In genomic region chr5:149417714-149418368, GRCh38 we compare ENCODE assay signal across 19 cellular contexts. TPM values are rescaled to one million over a fixed set of nuclear protein-coding genes. Genes with fewer than 3 reads are reported as not detected.
DNase-seq lines count a peak whose midpoint lies in the region; ATAC-seq, FAIRE-seq and TF ChIP-seq lines count a peak whose summit lies in the region.
"Had no signal": no experiment of that assay in that cellular context is flagged by ENCODE, and none has a peak within 500 bp of the region (broad histone marks: within the 10 kb centered on the region; RNA-seq: fewer than 3 reads in every experiment).

No MANE protein-coding gene starts in this region.

- H3K9ac ChIP-seq in trophoblast cell (ENCODE audit: low read length) = no peak overlapping the region

- peaks cover 32% of the 10 kb centered on the region for H3K79me1 ChIP-seq in trophoblast cell (ENCODE audit: low read length)

- no peak overlapping the region for H2AFZ ChIP-seq in trophoblast cell (ENCODE audit: insufficient read depth, low read length, poor library complexity)
- H2AFZ ChIP-seq: PC-9 had no signal

- peak overlapping the region; percentile 90 for H2AK5ac ChIP-seq in trophoblast cell (ENCODE audit: low read length)

- H3K27me3 ChIP-seq in heart right ventricle = no peaks in the 10 kb centered on the region
- H3K27me3 ChIP-seq in right cardiac atrium (ENCODE audit: control insufficient read depth, insufficient read depth) = no peaks in the 10 kb centered on the region
- H3K27me3 ChIP-seq in trophoblast cell (ENCODE audit: insufficient read depth, low read length) = no peaks in the 10 kb centered on the region

- H3K36me3 ChIP-seq in heart right ventricle (peaks cover 0 to 20% (median 0%) of the 10 kb centered on the region in 9 donors), trophoblast cell (ENCODE audit: control insufficient read depth in 1 of 2, insufficient read depth in 2 of 2, low read length in 2 of 2) (no peaks in the 10 kb centered on the region), urinary bladder (ENCODE audit: insufficient read depth) (peaks cover 1% of the 10 kb centered on the region)

- H3K23ac ChIP-seq in trophoblast cell (ENCODE audit: low read length) = no peak overlapping the region

- 68 to 69% methylated on average over 9 of the region's 9 CpGs for WGBS in heart right ventricle, 2 donors
- 69% methylated on average over 9 of the region's 9 CpGs for WGBS in right cardiac atrium
- no CpG with 5 or more reads among the region's 9 CpGs for WGBS in trophoblast cell (ENCODE audit: extremely low coverage, insufficient coverage, insufficient read length)
- 33% methylated on average over 9 of the region's 9 CpGs for WGBS in urinary bladder

- H3K4me3 ChIP-seq in heart right ventricle (peak overlapping the region in 4 of 10 donors; percentile 1 to 9 (median 4)), right cardiac atrium (ENCODE audit: low read length) (no peak overlapping the region), trophoblast cell (ENCODE audit: low read depth, low read length) (no peak overlapping the region), urinary bladder (ENCODE audit: low read depth, low read length) (no peak overlapping the region)
- H3K4me3 ChIP-seq: A549, PC-9 had no signal

- no peak overlapping the region for H3K4me2 ChIP-seq in trophoblast cell (ENCODE audit: low read length)
- H3K4me2 ChIP-seq: A549, PC-9 had no signal

- H3K14ac ChIP-seq in trophoblast cell (ENCODE audit: low read length) = peak overlapping the region; percentile 44

- peak overlapping the region; percentile 25 for H2BK5ac ChIP-seq in trophoblast cell (ENCODE audit: low read depth, low read length, poor library complexity)

- ATAC-seq in heart right ventricle (no peak), left cardiac atrium (no peak), right cardiac atrium (no peak), GM21576 (IDR thresholded peaks at IDR 0.05; ENCODE audit: unreplicated experiment) (no peak)
- ATAC-seq: A549 had no signal

- intact Hi-C loops in heart right ventricle (cut with DNase I) = no loop called here
- intact Hi-C loops in left cardiac atrium (cut with DNase I) = no loop called here
- intact Hi-C loops in right cardiac atrium (cut with DNase I) = no loop called here

- H3K27ac ChIP-seq in heart right ventricle (peak overlapping the region in 9 of 10 donors; percentile 71 to 99 (median 91)), right cardiac atrium (ENCODE audit: low read length) (peak overlapping the region; percentile 37), trophoblast cell (ENCODE audit: low read depth, low read length) (no peak overlapping the region), urinary bladder (ENCODE audit: low read depth) (peak overlapping the region; percentile 53)
- H3K27ac ChIP-seq: PC-9 had no signal

- H3K4me1 ChIP-seq in heart right ventricle (peaks cover 23 to 100% (median 83%) of the 10 kb centered on the region in 9 donors), right cardiac atrium (ENCODE audit: control insufficient read depth, insufficient read depth, low read length) (peaks cover 24% of the 10 kb centered on the region), trophoblast cell (ENCODE audit: control insufficient read depth in 1 of 2, insufficient read depth in 2 of 2, low read length in 2 of 2) (peaks cover 26 to 48% of the 10 kb centered on the region in 2 experiments), urinary bladder (ENCODE audit: insufficient read depth) (no peaks in the 10 kb centered on the region)

- no peak overlapping the region for H3K4ac ChIP-seq in trophoblast cell (ENCODE audit: low read depth, low read length)

- H4K8ac ChIP-seq in trophoblast cell (ENCODE audit: low read depth, low read length) = peak overlapping the region; percentile 26

- H4K91ac ChIP-seq in trophoblast cell (ENCODE audit: low read depth, low read length) = peak overlapping the region; percentile 64

- H3K9me3 ChIP-seq in heart right ventricle (no peaks in the 10 kb centered on the region), right cardiac atrium (ENCODE audit: control insufficient read depth, low read length) (no peaks in the 10 kb centered on the region), trophoblast cell (ENCODE audit: insufficient read depth, low read depth, low read length) (peaks cover 2% of the 10 kb centered on the region)
- H3K9me3 ChIP-seq: A549 had no signal

- no peak for FAIRE-seq in D721Med (lab: Jason Lieb, UNC)
- FAIRE-seq: A549 had no signal

- TF ChIP-seq CTCF in heart right ventricle (IDR thresholded peaks at IDR 0.05) (no peak), D721Med (IDR thresholded peaks at IDR 0.05; ENCODE audit: insufficient read depth, missing control alignments) (no peak)

- H2BK12ac ChIP-seq in trophoblast cell (ENCODE audit: low read length) = peak overlapping the region; percentile 90

- no peaks in the 10 kb centered on the region for H3K79me2 ChIP-seq in trophoblast cell (ENCODE audit: control insufficient read depth, insufficient read depth, low read length, poor library complexity)

- DNase-seq in heart right ventricle (peak in 1 of 2 donors; percentile 9), left cardiac atrium (no peak), right cardiac atrium (no peak), trophoblast cell (no peak), D721Med (ENCODE audit: insufficient read length, low spot score) (no peak)
- DNase-seq in activated T-cell treated with anti-CD3 and anti-CD28 coated beads, Interleukin-2, amount 50 U/mL, for 1 hour = no peak
- DNase-seq: activated B cell treated with CpG ODN at 0.5 μM for 24 hours; activated naive CD4-positive, alpha-beta T cell; CD4-positive, alpha-beta memory T cell; central memory CD4-positive, alpha-beta T cell; hippocampal formation; NCI-H1930; NCI-H526; PC-9; SW 1271 had no signal

- H2BK120ac ChIP-seq in trophoblast cell (ENCODE audit: insufficient read depth, low read length, poor library complexity) = peak overlapping the region; percentile 40

- no peak overlapping the region for H4K12ac ChIP-seq in trophoblast cell (ENCODE audit: low read depth, low read length)

- H3K18ac ChIP-seq in trophoblast cell (ENCODE audit: low read length) = peak overlapping the region; percentile 60

RNA-seq across cellular contexts. Expression of gene IL17B, which starts 38.7 kb away (rescaled TPM):
- total RNA-seq in heart right ventricle = under 1 TPM in 2 of 10 donors, not detected in 8; 0.44 to 0.83 TPM
- polyA plus RNA-seq in heart right ventricle = under 1 TPM in 1 of 2 donors, not detected in 1; 0.57 TPM
- under 1 TPM; 0.44 to 0.89 TPM for total RNA-seq in left cardiac atrium
- 1 to 10 TPM in 1 of 4 donors, under 1 TPM in 2, not detected in 1; 0.65 to 2.3 (median 0.94) TPM for total RNA-seq in right cardiac atrium
- polyA plus RNA-seq in right cardiac atrium = 1.4 TPM
- 0.25 and 0.26 TPM in 2 replicates for polyA plus RNA-seq in trophoblast cell (2013)
- 8.9 TPM for total RNA-seq in urinary bladder
- polyA plus RNA-seq in urinary bladder = 3.7 TPM
- total RNA-seq: activated B cell treated with CpG ODN at 0.5 μM for 24 hours; CD4-positive, alpha-beta memory T cell; MCF 10A; PC-9 had no signal
- polyA plus RNA-seq: CD4-positive, alpha-beta memory T cell had no signal

RNA-seq across cellular contexts. Expression of gene PCYOX1L, which starts 60.0 kb away (rescaled TPM):
- 1 to 10 TPM; 2.6 to 5.5 (median 4.0) TPM for total RNA-seq in heart right ventricle
- polyA plus RNA-seq in heart right ventricle = 1 to 10 TPM; 4.5 to 6.2 TPM
- total RNA-seq in left cardiac atrium = 1 to 10 TPM; 5.2 to 5.4 TPM
- 1 to 10 TPM; 4.7 to 7.0 (median 6.2) TPM for total RNA-seq in right cardiac atrium
- 3.7 TPM for polyA plus RNA-seq in right cardiac atrium
- polyA plus RNA-seq in trophoblast cell (2013) = 2.2 and 2.4 TPM in 2 replicates
- 8.1 TPM for total RNA-seq in urinary bladder
- 7.8 TPM for polyA plus RNA-seq in urinary bladder
